1 cellular context compared by ENCODE assay signal in the genomic region with DNA sequence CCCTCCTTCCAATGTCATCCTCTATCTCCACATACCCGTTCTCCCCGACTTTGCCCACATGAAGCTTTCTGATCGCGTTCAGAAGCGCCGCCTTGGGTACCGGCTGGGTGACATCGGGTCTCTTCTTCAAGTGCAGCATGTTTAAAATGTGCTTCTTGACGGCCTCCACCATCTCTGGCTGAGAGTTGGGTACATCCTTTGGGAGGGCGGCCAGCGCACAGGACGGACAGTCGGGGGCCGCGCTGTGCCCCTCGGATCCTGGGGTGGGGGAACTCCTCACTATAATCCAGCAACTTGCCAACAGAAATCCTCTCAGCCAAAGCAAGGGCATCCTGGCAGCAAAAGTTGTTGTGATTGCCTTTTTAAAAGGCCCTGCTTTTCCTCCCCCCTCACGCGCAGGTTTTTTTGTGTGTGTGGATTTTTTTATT.
TF ChIP-seq lines count a peak whose summit lies in the region.

No MANE protein-coding gene starts in this region.

TF ChIP-seq in endothelial cell of umbilical vein, 7 proteins besides CTCF, POLR2A, EP300 and RAD21 (continued from another document):
- no peak for TF ChIP-seq GATA2 (IDR thresholded peaks at IDR 0.05; ENCODE audit: insufficient read depth, insufficient read length, low read depth, low read length)
- no peak for TF ChIP-seq FOS (IDR thresholded peaks at IDR 0.05; ENCODE audit: borderline replicate concordance, insufficient read depth, low read length)
